Comparison of ENCODE assay signal across 9 cellular contexts in genomic region chr9:92406506-92406905, GRCh38.
DNase-seq lines count a peak whose midpoint lies in the region; ATAC-seq and TF ChIP-seq lines count a peak whose summit lies in the region.
"Had no signal": no experiment of that assay in that cellular context is flagged by ENCODE, and none has a peak within 500 bp of the region (broad histone marks: within the 10 kb centered on the region; RNA-seq: fewer than 3 reads in every experiment).

No MANE protein-coding gene starts in this region.

- DNase-seq in GM13977 (ENCODE audit: low spot score) (peak; percentile 17), head of caudate nucleus (peak in 30 of 42 donors; percentile 6 to 59 (median 24)), NCI-H1417 treated with DMSO at 0.1 percent for 48 hours (lab: John Stamatoyannopoulos, UW) (no peak), EL (no peak), NCI-H187 (lab: John Stamatoyannopoulos, UW) (no peak)
- DNase-seq in activated CD4-positive, alpha-beta T cell treated with anti-CD3 and anti-CD28 coated beads for 4 hours = peak; percentile 10 to 24
- DNase-seq in stimulated activated naive CD8-positive, alpha-beta T cell treated with anti-CD3 and anti-CD28 coated beads, Interleukin-15, Interleukin-2, amounts not matched to agents 100 U/mL and 50 U/mL, for 24 hours = peak; percentile 11

- peak; percentile 74 for ATAC-seq in HG03175 (IDR thresholded peaks at IDR 0.05; ENCODE audit: unreplicated experiment)
- peak; percentile 54 for ATAC-seq in stimulated activated naive CD8-positive, alpha-beta T cell treated with anti-CD3 and anti-CD28 coated beads, Interleukin-15, Interleukin-2, amounts not matched to agents 100 U/mL and 50 U/mL, for 24 hours
- ATAC-seq: HCT116 had no signal

- intact Hi-C loops in head of caudate nucleus (cut with DNase I) = no loop called here

- in situ Hi-C loops in GM13977 (cut with MboI; ENCODE audit: low pct_unique_long_range_greater_than_20kb, low sequenced_read_pairs, unreplicated experiment) = no loop called here

- no peak for TF ChIP-seq CTCF in GM13977 (IDR thresholded peaks at IDR 0.05; ENCODE audit: extremely low read depth, insufficient read depth, missing control alignments)

Comparison
In these comparisons a context has a peak if more than half of its experiments do, and no peak if none do; other contexts are left out.
1. DNase-seq: peak in GM13977 (single experiment), activated CD4-positive, alpha-beta T cell treated with anti-CD3 and anti-CD28 coated beads for 4 hours (2 of 2), head of caudate nucleus (30 of 42) and stimulated activated naive CD8-positive, alpha-beta T cell treated with anti-CD3 and anti-CD28 coated beads, Interleukin-15, Interleukin-2, amounts not matched to agents 100 U/mL and 50 U/mL, for 24 hours (single experiment); none in NCI-H1417 treated with DMSO at 0.1 percent for 48 hours (single experiment), EL (single experiment) and NCI-H187 (0 of 2).